In the genomic region with DNA sequence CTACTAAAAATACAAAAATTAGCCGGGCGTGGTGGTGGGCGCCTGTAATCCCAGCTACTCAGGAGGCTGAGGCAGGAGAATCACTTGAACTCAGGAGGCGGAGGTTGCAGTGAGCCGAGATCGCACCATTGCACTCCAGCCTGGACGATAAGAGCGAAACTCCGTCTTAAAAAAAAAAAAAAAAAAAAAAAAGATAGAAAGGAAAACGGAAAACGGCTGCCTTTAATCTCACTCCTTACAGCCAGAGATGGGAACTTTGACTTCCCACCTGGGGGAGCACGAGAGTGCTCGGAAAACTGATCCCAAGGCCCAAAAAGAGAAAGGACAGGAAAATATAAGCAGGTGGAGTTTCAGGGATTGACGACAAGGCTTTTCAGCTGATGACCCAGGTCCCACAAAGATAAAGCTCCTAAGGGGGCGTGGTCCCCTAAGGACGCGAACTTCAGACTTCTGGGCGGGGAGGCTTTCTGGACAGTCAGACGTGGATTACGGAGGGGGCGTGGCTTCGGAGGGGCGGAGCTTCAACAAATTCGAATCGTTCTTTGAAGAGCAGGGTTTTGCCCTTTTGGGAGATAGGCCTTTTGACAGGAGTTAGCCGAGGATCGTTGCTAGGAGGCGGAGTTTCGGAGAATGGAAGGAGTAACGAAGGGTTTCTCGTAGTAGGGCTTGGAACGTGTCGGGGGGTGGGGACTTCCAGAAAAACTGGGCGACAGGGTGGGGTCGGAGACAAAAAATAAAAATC, we compare ENCODE assay signal across 8 cellular contexts. TPM values are rescaled to one million over a fixed set of nuclear protein-coding genes. Genes with fewer than 3 reads are reported as not detected.
DNase-seq lines count a peak whose midpoint lies in the region; ATAC-seq and TF ChIP-seq lines count a peak whose summit lies in the region.

No MANE protein-coding gene starts in this region.

- H3K4me1 ChIP-seq in osteoblast (ENCODE audit: insufficient read depth, low read length): peaks cover 56% of the 10 kb centered on the region

- H3K27ac Mint-ChIP-seq in activated naive CD8-positive, alpha-beta T cell treated with anti-CD3 and anti-CD28 coated beads for 36 hours: no peak overlapping the region

- intact Hi-C loops in head of caudate nucleus (cut with DNase I): no loop called here

- TF ChIP-seq CTCF in osteoblast (IDR thresholded peaks at IDR 0.05; ENCODE audit: extremely low read depth, low read depth, low read length): no peak

- peak overlapping the region; percentile 79 for H3K4me3 ChIP-seq in osteoblast (ENCODE audit: insufficient read depth, low read length)

- H3K4me2 ChIP-seq in osteoblast (ENCODE audit: insufficient read depth, low read length): peak overlapping the region; percentile 99

- peaks cover 11% of the 10 kb centered on the region for H4K20me1 ChIP-seq in osteoblast (ENCODE audit: insufficient read depth, low read length)

- H3K36me3 ChIP-seq in osteoblast (ENCODE audit: insufficient read depth, low read length): peaks cover 7% of the 10 kb centered on the region

- DNase-seq in AML-193 (lab: John Stamatoyannopoulos, UW) (peak; percentile 87 to 91), NCI-H1105 treated with DMSO at 0.1 percent for 48 hours (lab: John Stamatoyannopoulos, UW) (peak; percentile 91), head of caudate nucleus (peak; percentile 73 to 93 (median 87)), osteoblast (ENCODE audit: insufficient read length, low spot score, missing footprints) (peak; percentile 91)
- DNase-seq in activated naive CD8-positive, alpha-beta T cell treated with anti-CD3 and anti-CD28 coated beads for 36 hours: peak; percentile 91

- H2AFZ ChIP-seq in osteoblast (ENCODE audit: low read length): no peak overlapping the region

- peak; percentile 22 for ATAC-seq in GM21576 (IDR thresholded peaks at IDR 0.05; ENCODE audit: unreplicated experiment)
- ATAC-seq in SK-N-SH treated with all-trans-retinoic acid at 6 μM for 48 hours: peak; percentile 25

- H3K79me2 ChIP-seq in osteoblast (ENCODE audit: insufficient read depth, low read length): peaks cover 54% of the 10 kb centered on the region

- H3K27me3 ChIP-seq in osteoblast (ENCODE audit: insufficient read depth, low read length): no peaks in the 10 kb centered on the region

- H3K9me3 Mint-ChIP-seq in activated naive CD8-positive, alpha-beta T cell treated with anti-CD3 and anti-CD28 coated beads for 36 hours: no peaks in the 10 kb centered on the region

- no peaks in the 10 kb centered on the region for H3K27me3 Mint-ChIP-seq in activated naive CD8-positive, alpha-beta T cell treated with anti-CD3 and anti-CD28 coated beads for 36 hours

- H3K36me3 Mint-ChIP-seq in activated naive CD8-positive, alpha-beta T cell treated with anti-CD3 and anti-CD28 coated beads for 36 hours: peaks cover 23% of the 10 kb centered on the region

- H3K27ac ChIP-seq in osteoblast (ENCODE audit: low read depth, low read length): peak overlapping the region; percentile 97
- H3K27ac ChIP-seq in temporal lobe (ENCODE audit: low read depth, low read length): peak overlapping the region; percentile 95

- H3K9me3 ChIP-seq in osteoblast (ENCODE audit: low read depth, low read length): no peaks in the 10 kb centered on the region

- peaks cover 27% of the 10 kb centered on the region for H3K4me1 Mint-ChIP-seq in activated naive CD8-positive, alpha-beta T cell treated with anti-CD3 and anti-CD28 coated beads for 36 hours

- no peak overlapping the region for H3K4me3 Mint-ChIP-seq in activated naive CD8-positive, alpha-beta T cell treated with anti-CD3 and anti-CD28 coated beads for 36 hours

TF ChIP-seq in SK-N-SH treated with all-trans-retinoic acid at 6 μM for 48 hours, 23 proteins besides CTCF, POLR2A, EP300 and RAD21:
- TF ChIP-seq ZC3H10 (CRISPR knock-in tag; IDR thresholded peaks at IDR 0.05) (no peak), OSR1 (CRISPR knock-in tag; IDR thresholded peaks at IDR 0.05) (no peak), ZFP30 (CRISPR knock-in tag; IDR thresholded peaks at IDR 0.05) (no peak), ESRRG (CRISPR knock-in tag; IDR thresholded peaks at IDR 0.05) (no peak), ZNF8 (CRISPR knock-in tag; IDR thresholded peaks at IDR 0.05) (no peak), BACH2 (CRISPR knock-in tag; IDR thresholded peaks at IDR 0.05; ENCODE audit: borderline replicate concordance) (no peak), ISL1 (CRISPR knock-in tag; IDR thresholded peaks at IDR 0.05) (no peak), ARNTL (CRISPR knock-in tag; IDR thresholded peaks at IDR 0.05; ENCODE audit: borderline replicate concordance, low read depth) (no peak), ZFP3 (CRISPR knock-in tag; IDR thresholded peaks at IDR 0.05) (no peak)
- TF ChIP-seq, protein P1, sequence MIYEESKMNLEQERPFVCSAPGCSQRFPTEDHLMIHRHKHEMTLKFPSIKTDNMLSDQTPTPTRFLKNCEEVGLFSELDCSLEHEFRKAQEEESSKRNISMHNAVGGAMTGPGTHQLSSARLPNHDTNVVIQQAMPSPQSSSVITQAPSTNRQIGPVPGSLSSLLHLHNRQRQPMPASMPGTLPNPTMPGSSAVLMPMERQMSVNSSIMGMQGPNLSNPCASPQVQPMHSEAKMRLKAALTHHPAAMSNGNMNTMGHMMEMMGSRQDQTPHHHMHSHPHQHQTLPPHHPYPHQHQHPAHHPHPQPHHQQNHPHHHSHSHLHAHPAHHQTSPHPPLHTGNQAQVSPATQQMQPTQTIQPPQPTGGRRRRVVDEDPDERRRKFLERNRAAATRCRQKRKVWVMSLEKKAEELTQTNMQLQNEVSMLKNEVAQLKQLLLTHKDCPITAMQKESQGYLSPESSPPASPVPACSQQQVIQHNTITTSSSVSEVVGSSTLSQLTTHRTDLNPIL (CRISPR knock-in tag; IDR thresholded peaks at IDR 0.05; ENCODE audit: low read depth): no peak
- TF ChIP-seq, protein P2, sequence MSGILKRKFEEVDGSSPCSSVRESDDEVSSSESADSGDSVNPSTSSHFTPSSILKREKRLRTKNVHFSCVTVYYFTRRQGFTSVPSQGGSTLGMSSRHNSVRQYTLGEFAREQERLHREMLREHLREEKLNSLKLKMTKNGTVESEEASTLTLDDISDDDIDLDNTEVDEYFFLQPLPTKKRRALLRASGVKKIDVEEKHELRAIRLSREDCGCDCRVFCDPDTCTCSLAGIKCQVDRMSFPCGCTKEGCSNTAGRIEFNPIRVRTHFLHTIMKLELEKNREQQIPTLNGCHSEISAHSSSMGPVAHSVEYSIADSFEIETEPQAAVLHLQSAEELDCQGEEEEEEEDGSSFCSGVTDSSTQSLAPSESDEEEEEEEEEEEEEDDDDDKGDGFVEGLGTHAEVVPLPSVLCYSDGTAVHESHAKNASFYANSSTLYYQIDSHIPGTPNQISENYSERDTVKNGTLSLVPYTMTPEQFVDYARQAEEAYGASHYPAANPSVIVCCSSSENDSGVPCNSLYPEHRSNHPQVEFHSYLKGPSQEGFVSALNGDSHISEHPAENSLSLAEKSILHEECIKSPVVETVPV (CRISPR knock-in tag; IDR thresholded peaks at IDR 0.05): no peak
- TF ChIP-seq, protein P3, sequence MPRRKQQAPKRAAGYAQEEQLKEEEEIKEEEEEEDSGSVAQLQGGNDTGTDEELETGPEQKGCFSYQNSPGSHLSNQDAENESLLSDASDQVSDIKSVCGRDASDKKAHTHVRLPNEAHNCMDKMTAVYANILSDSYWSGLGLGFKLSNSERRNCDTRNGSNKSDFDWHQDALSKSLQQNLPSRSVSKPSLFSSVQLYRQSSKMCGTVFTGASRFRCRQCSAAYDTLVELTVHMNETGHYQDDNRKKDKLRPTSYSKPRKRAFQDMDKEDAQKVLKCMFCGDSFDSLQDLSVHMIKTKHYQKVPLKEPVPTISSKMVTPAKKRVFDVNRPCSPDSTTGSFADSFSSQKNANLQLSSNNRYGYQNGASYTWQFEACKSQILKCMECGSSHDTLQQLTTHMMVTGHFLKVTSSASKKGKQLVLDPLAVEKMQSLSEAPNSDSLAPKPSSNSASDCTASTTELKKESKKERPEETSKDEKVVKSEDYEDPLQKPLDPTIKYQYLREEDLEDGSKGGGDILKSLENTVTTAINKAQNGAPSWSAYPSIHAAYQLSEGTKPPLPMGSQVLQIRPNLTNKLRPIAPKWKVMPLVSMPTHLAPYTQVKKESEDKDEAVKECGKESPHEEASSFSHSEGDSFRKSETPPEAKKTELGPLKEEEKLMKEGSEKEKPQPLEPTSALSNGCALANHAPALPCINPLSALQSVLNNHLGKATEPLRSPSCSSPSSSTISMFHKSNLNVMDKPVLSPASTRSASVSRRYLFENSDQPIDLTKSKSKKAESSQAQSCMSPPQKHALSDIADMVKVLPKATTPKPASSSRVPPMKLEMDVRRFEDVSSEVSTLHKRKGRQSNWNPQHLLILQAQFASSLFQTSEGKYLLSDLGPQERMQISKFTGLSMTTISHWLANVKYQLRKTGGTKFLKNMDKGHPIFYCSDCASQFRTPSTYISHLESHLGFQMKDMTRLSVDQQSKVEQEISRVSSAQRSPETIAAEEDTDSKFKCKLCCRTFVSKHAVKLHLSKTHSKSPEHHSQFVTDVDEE (CRISPR knock-in tag; IDR thresholded peaks at IDR 0.05): no peak

RNA-seq across cellular contexts. Expression of a gene that starts 1.0 kb away (rescaled TPM):
- 100 to 1,000 TPM; 156 TPM for total RNA-seq in activated naive CD8-positive, alpha-beta T cell treated with anti-CD3 and anti-CD28 coated beads for 36 hours
- total RNA-seq in osteoblast: 23.2 and 23.3 TPM in 2 replicates
- total RNA-seq in temporal lobe: 11.8 TPM

RNA-seq across cellular contexts. Expression of a gene that starts 3.0 kb away (rescaled TPM):
- total RNA-seq in activated naive CD8-positive, alpha-beta T cell treated with anti-CD3 and anti-CD28 coated beads for 36 hours: 10 to 100 TPM; 34.7 to 38.4 TPM
- total RNA-seq in osteoblast: 230 and 239 TPM in 2 replicates
- 7.4 TPM for total RNA-seq in temporal lobe

RNA-seq across cellular contexts. Expression of a gene that starts 9.6 kb away (rescaled TPM):
- total RNA-seq in activated naive CD8-positive, alpha-beta T cell treated with anti-CD3 and anti-CD28 coated beads for 36 hours: 10 to 100 TPM; 54.2 to 56.1 TPM
- total RNA-seq in osteoblast (17.1 and 20.6 TPM in 2 replicates), temporal lobe (9.8 TPM)

RNA-seq across cellular contexts. Expression of a gene that starts 11.9 kb away (rescaled TPM):
- 10 to 100 TPM; 24.2 to 25.1 TPM for total RNA-seq in activated naive CD8-positive, alpha-beta T cell treated with anti-CD3 and anti-CD28 coated beads for 36 hours
- total RNA-seq in osteoblast: 12.1 and 18.5 TPM in 2 replicates
- 10.1 TPM for total RNA-seq in temporal lobe

RNA-seq across cellular contexts. Expression of a gene that starts 17.6 kb away (rescaled TPM):
- total RNA-seq in activated naive CD8-positive, alpha-beta T cell treated with anti-CD3 and anti-CD28 coated beads for 36 hours: 10 to 100 TPM; 12.2 to 13.2 TPM
- total RNA-seq in osteoblast (90.1 and 92.8 TPM in 2 replicates), temporal lobe (17.2 TPM)

Comparison
In these comparisons a context has a peak if more than half of its experiments do, and no peak if none do; other contexts are left out.
1. Peak in every context shown above with its lines: DNase-seq, ATAC-seq, H3K4me3 ChIP-seq and H3K27ac ChIP-seq.